10 cellular contexts compared by ENCODE assay signal in genomic region chr6:30612687-30613248, GRCh38. TPM values are rescaled to one million over a fixed set of nuclear protein-coding genes. Genes with fewer than 3 reads are reported as not detected.
DNase-seq lines count a peak whose midpoint lies in the region; ATAC-seq and TF ChIP-seq lines count a peak whose summit lies in the region.
"Had no signal": no experiment of that assay in that cellular context is flagged by ENCODE, and none has a peak within 500 bp of the region (broad histone marks: within the 10 kb centered on the region; RNA-seq: fewer than 3 reads in every experiment).

No MANE protein-coding gene starts in this region.

- H3K9ac ChIP-seq in neural cell (ENCODE audit: low read length) = no peak overlapping the region
- H3K9ac ChIP-seq in colonic mucosa (ENCODE audit: low read depth in 2 of 2, low read length in 2 of 2) = no peak overlapping the region

- H3K27me3 Mint-ChIP-seq in CD4-positive, alpha-beta memory T cell = peaks cover 0 to 1% of the 10 kb centered on the region in 2 donors

- peaks cover 8% of the 10 kb centered on the region for H3F3A ChIP-seq in neural cell (ENCODE audit: insufficient read depth, low read length, poor library complexity, severe bottlenecking)

- no peak for TF ChIP-seq RAD21 in neural cell (conservative IDR thresholded peaks at IDR 0.05)

- H3K27ac ChIP-seq in CD4-positive, alpha-beta memory T cell (ENCODE audit: low read depth, low read length) = peak overlapping the region; percentile 94
- H3K27ac ChIP-seq in caudate nucleus (ENCODE audit: low read depth, low read length) (peak overlapping the region; percentile 19), neural cell (ENCODE audit: low read length) (peak overlapping the region; percentile 100), colonic mucosa (no peak overlapping the region)

- DNase-seq in CD4-positive, alpha-beta memory T cell = no peak
- DNase-seq in M059J (ENCODE audit: low read depth) = peak; percentile 91
- DNase-seq in caudate nucleus (lab: John Stamatoyannopoulos, UW) = no peak
- DNase-seq in colonic mucosa = no peak
- DNase-seq in SK-N-DZ (ENCODE audit: low spot score) = no peak
- DNase-seq in GM20000 (ENCODE audit: low spot score) = no peak
- DNase-seq: amniotic stem cell, NCI-H1092 treated with DMSO at 0.1 percent for 48 hours had no signal

- peak overlapping the region in 3 of 8 donors; percentile 6 to 100 (median 8) for H3K4me3 Mint-ChIP-seq in CD4-positive, alpha-beta memory T cell

- no peaks in the 10 kb centered on the region for H4K20me1 ChIP-seq in neural cell (ENCODE audit: insufficient read depth)

- H3K4me1 ChIP-seq in CD4-positive, alpha-beta memory T cell (ENCODE audit: insufficient read depth, low read length) = peaks cover 63% of the 10 kb centered on the region
- peaks cover 4% of the 10 kb centered on the region for H3K4me1 ChIP-seq in colonic mucosa

- peaks cover 0 to 19% (median 2%) of the 10 kb centered on the region in 8 donors for H3K9me3 Mint-ChIP-seq in CD4-positive, alpha-beta memory T cell

- H3K4me3 ChIP-seq in CD4-positive, alpha-beta memory T cell (ENCODE audit: low read length in 2 of 2) = no peak overlapping the region
- H3K4me3 ChIP-seq in neural cell (ENCODE audit: low read length) (peak overlapping the region; percentile 83), colonic mucosa (no peak overlapping the region)

- H3K79me2 ChIP-seq in neural cell (replicated peaks; ENCODE audit: insufficient read depth, low read length) = peaks cover 50% of the 10 kb centered on the region

- no peaks in the 10 kb centered on the region for H3K9me3 ChIP-seq in CD4-positive, alpha-beta memory T cell (ENCODE audit: control insufficient read depth in 1 of 2, low read length in 2 of 2)
- H3K9me3 ChIP-seq in neural cell (ENCODE audit: low read length) (no peaks in the 10 kb centered on the region), colonic mucosa (no peaks in the 10 kb centered on the region)

- peak overlapping the region; percentile 69 to 100 (median 86) for H3K27ac Mint-ChIP-seq in CD4-positive, alpha-beta memory T cell

- CTCF ChIA-PET in CD4-positive, alpha-beta memory T cell (lab: Charles Lee; ENCODE audit: partially characterized antibody) = interaction anchor here (0.6 to 4.8 kb wide), 17 partner anchors 8 to 1005 kb away, joined by 3 to 34 read pairs (median 4); partner anchors contain the start of genes DHX16 and MDC1

- H2AFZ ChIP-seq in neural cell (ENCODE audit: low read depth, low read length) = no peak overlapping the region

- POLR2A ChIA-PET in CD4-positive, alpha-beta memory T cell (lab: Charles Lee; ENCODE audit: partially characterized antibody) = interaction anchor here (0.6 to 5.0 kb wide), 35 partner anchors 8 to 162 kb away, joined by 3 to 132 read pairs (median 5); partner anchors contain the start of genes ABCF1, ATAT1, C6orf136 and DHX16

- H3K9me2 ChIP-seq in neural cell (ENCODE audit: insufficient read depth, low read length) = no peaks in the 10 kb centered on the region

- intact Hi-C loops in CD4-positive, alpha-beta memory T cell (cut with micrococcal nuclease) = no loop called here
- intact Hi-C loops in colonic mucosa (cut with DNase I) = no loop called here

- H3K4me1 Mint-ChIP-seq in CD4-positive, alpha-beta memory T cell = peaks cover 44 to 82% (median 55%) of the 10 kb centered on the region in 4 donors

- H3K4me2 ChIP-seq in neural cell (ENCODE audit: low read length) = no peak overlapping the region

- no peak for TF ChIP-seq EP300 in neural cell (conservative IDR thresholded peaks at IDR 0.05; ENCODE audit: poor library complexity, severe bottlenecking)

- no peak for ATAC-seq in HG03439 (IDR thresholded peaks at IDR 0.05; ENCODE audit: unreplicated experiment)

- H3K27me3 ChIP-seq in CD4-positive, alpha-beta memory T cell (ENCODE audit: insufficient read depth, low read length) = no peaks in the 10 kb centered on the region
- H3K27me3 ChIP-seq in neural cell (ENCODE audit: insufficient read depth, low read depth, low read length) (no peaks in the 10 kb centered on the region), colonic mucosa (no peaks in the 10 kb centered on the region)

- peaks cover 40 to 57% of the 10 kb centered on the region in 2 donors for H3K36me3 Mint-ChIP-seq in CD4-positive, alpha-beta memory T cell

- no peak for TF ChIP-seq CTCF in neural cell (IDR thresholded peaks at IDR 0.05; ENCODE audit: poor library complexity, severe bottlenecking)
- no peak for TF ChIP-seq CTCF in colonic mucosa (IDR thresholded peaks at IDR 0.05)
- no peak for TF ChIP-seq CTCF in GM20000 (IDR thresholded peaks at IDR 0.05; ENCODE audit: extremely low read depth, missing control alignments)

- peaks cover 31% of the 10 kb centered on the region for H3K36me3 ChIP-seq in CD4-positive, alpha-beta memory T cell (ENCODE audit: insufficient read depth, low read length)
- H3K36me3 ChIP-seq in neural cell (ENCODE audit: insufficient read depth, low read length) = peaks cover 9% of the 10 kb centered on the region
- H3K36me3 ChIP-seq in colonic mucosa = peaks cover 12% of the 10 kb centered on the region

TF ChIP-seq in neural cell, 6 proteins besides CTCF, POLR2A, EP300 and RAD21 (continues in another document):
- TF ChIP-seq EZH2 (IDR thresholded peaks at IDR 0.05; ENCODE audit: borderline replicate concordance, insufficient read depth, low read length, poor library complexity, severe bottlenecking) (no peak), SMC3 (conservative IDR thresholded peaks at IDR 0.05; ENCODE audit: poor library complexity) (no peak), POLR2AphosphoS5 (IDR thresholded peaks at IDR 0.05) (no peak), TAF1 (IDR thresholded peaks at IDR 0.05; ENCODE audit: low read depth) (no peak), MXI1 (conservative IDR thresholded peaks at IDR 0.05; ENCODE audit: poor library complexity, severe bottlenecking) (no peak)

RNA-seq across cellular contexts. Expression of gene PPP1R10, which starts 4.3 kb away (rescaled TPM):
- total RNA-seq in CD4-positive, alpha-beta memory T cell = 100 to 1,000 TPM; 224 to 231 TPM
- 10 to 100 TPM in 1 of 2 donors, 1 to 10 TPM in 1; 8.5 to 30.6 TPM for polyA plus RNA-seq in CD4-positive, alpha-beta memory T cell
- 17.9 and 28.8 TPM in 2 replicates for total RNA-seq in M059J (2014; rRNA removed; shearing (Covaris generic))
- 13.7 and 18.8 TPM in 2 replicates for polyA plus RNA-seq in neural cell
- 36.0 and 41.6 TPM in 2 replicates for polyA minus RNA-seq in neural cell
- total RNA-seq in colonic mucosa = 10 to 100 TPM; 46.9 to 78.2 TPM
- 20.8 and 27.2 TPM in 2 replicates for polyA plus RNA-seq in SK-N-DZ (2014; cell fraction: cytosol; rRNA removed)
- polyA plus RNA-seq in SK-N-DZ (2014; cell fraction: nucleus; rRNA removed) = 31.9 and 45.8 TPM in 2 replicates

RNA-seq across cellular contexts. Expression of gene MRPS18B, which starts 4.9 kb away (rescaled TPM):
- total RNA-seq in CD4-positive, alpha-beta memory T cell = 10 to 100 TPM; 44.4 to 46.3 TPM
- 100 to 1,000 TPM; 112 to 126 TPM for polyA plus RNA-seq in CD4-positive, alpha-beta memory T cell
- total RNA-seq in M059J (2014; rRNA removed; shearing (Covaris generic)) = 85.5 and 108 TPM in 2 replicates
- polyA plus RNA-seq in neural cell = 77.7 and 106 TPM in 2 replicates
- 56.3 and 58.2 TPM in 2 replicates for polyA minus RNA-seq in neural cell
- total RNA-seq in colonic mucosa = 10 to 100 TPM; 63.6 to 70.3 TPM
- 109 and 123 TPM in 2 replicates for polyA plus RNA-seq in SK-N-DZ (2014; cell fraction: cytosol; rRNA removed)
- 19.2 and 32.6 TPM in 2 replicates for polyA plus RNA-seq in SK-N-DZ (2014; cell fraction: nucleus; rRNA removed)

RNA-seq across cellular contexts. Expression of gene ATAT1, which starts 13.9 kb away (rescaled TPM):
- 1 to 10 TPM; 8.3 to 9.4 TPM for total RNA-seq in CD4-positive, alpha-beta memory T cell
- 1 to 10 TPM in 1 of 2 donors, under 1 TPM in 1; 0.29 to 1.9 TPM for polyA plus RNA-seq in CD4-positive, alpha-beta memory T cell
- 13.2 and 22.2 TPM in 2 replicates for total RNA-seq in M059J (2014; rRNA removed; shearing (Covaris generic))
- polyA plus RNA-seq in neural cell = 54.9 and 70.4 TPM in 2 replicates
- polyA minus RNA-seq in neural cell = 81.6 and 138 TPM in 2 replicates
- 10 to 100 TPM; 11.5 to 15.9 TPM for total RNA-seq in colonic mucosa
- polyA plus RNA-seq in SK-N-DZ (2014; cell fraction: cytosol; rRNA removed) = 12.6 and 14.2 TPM in 2 replicates
- 32.5 and 75.5 TPM in 2 replicates for polyA plus RNA-seq in SK-N-DZ (2014; cell fraction: nucleus; rRNA removed)

RNA-seq across cellular contexts. Expression of gene C6orf136, which starts 34.2 kb away (rescaled TPM):
- 10 to 100 TPM; 29.3 to 35.0 TPM for total RNA-seq in CD4-positive, alpha-beta memory T cell
- 10 to 100 TPM in 1 of 2 donors, 1 to 10 TPM in 1; 6.2 to 16.0 TPM for polyA plus RNA-seq in CD4-positive, alpha-beta memory T cell
- 9.1 and 12.2 TPM in 2 replicates for total RNA-seq in M059J (2014; rRNA removed; shearing (Covaris generic))
- 8.5 and 12.4 TPM in 2 replicates for polyA plus RNA-seq in neural cell
- polyA minus RNA-seq in neural cell = 4.5 and 11.9 TPM in 2 replicates
- total RNA-seq in colonic mucosa = 10 to 100 TPM; 71.3 to 83.3 TPM
- 10.5 and 11.0 TPM in 2 replicates for polyA plus RNA-seq in SK-N-DZ (2014; cell fraction: cytosol; rRNA removed)
- 23.2 and 46.9 TPM in 2 replicates for polyA plus RNA-seq in SK-N-DZ (2014; cell fraction: nucleus; rRNA removed)

RNA-seq across cellular contexts. Expression of gene ABCF1, which starts 41.5 kb away (rescaled TPM):
- 10 to 100 TPM; 60.8 to 66.8 TPM for total RNA-seq in CD4-positive, alpha-beta memory T cell
- polyA plus RNA-seq in CD4-positive, alpha-beta memory T cell = 10 to 100 TPM in 1 of 2 donors, 1 to 10 TPM in 1; 7.5 to 46.6 TPM
- 56.3 and 95.3 TPM in 2 replicates for total RNA-seq in M059J (2014; rRNA removed; shearing (Covaris generic))
- 17.6 and 19.5 TPM in 2 replicates for polyA plus RNA-seq in neural cell
- 32.6 and 37.5 TPM in 2 replicates for polyA minus RNA-seq in neural cell
- 10 to 100 TPM; 43.6 to 61.3 TPM for total RNA-seq in colonic mucosa
- polyA plus RNA-seq in SK-N-DZ (2014; cell fraction: cytosol; rRNA removed) = 36.0 and 46.5 TPM in 2 replicates
- 49.0 and 49.4 TPM in 2 replicates for polyA plus RNA-seq in SK-N-DZ (2014; cell fraction: nucleus; rRNA removed)
